ENCODE assay signal across 11 cellular contexts in genomic region chr11:278001-278951, GRCh38. TPM values are rescaled to one million over a fixed set of nuclear protein-coding genes. Genes with fewer than 3 reads are reported as not detected.
DNase-seq lines count a peak whose midpoint lies in the region; ATAC-seq and TF ChIP-seq lines count a peak whose summit lies in the region.
"Had no signal": no experiment of that assay in that cellular context is flagged by ENCODE, and none has a peak within 500 bp of the region (broad histone marks: within the 10 kb centered on the region; RNA-seq: fewer than 3 reads in every experiment).

TSS of gene NLRP6 (plus strand) at chr11:278407. CDS start at chr11:278570, 163 bp downstream.

- 73 to 75% methylated on average over 21 of the region's 21 CpGs for WGBS in esophagus, 2 donors

- H3K27me3 ChIP-seq in DND-41 (ENCODE audit: insufficient read depth, low read length, poor library complexity) (no peaks in the 10 kb centered on the region), esophagus (ENCODE audit: control insufficient read depth in 1 of 2, insufficient read depth in 2 of 2, low read length in 2 of 2) (peaks cover 0 to 25% of the 10 kb centered on the region in 2 donors), WERI-Rb-1 (ENCODE audit: insufficient read depth, low read depth, severe bottlenecking) (peaks cover 33% of the 10 kb centered on the region)

- 0 out of 3 replicates have a peak, but pooled peaks have one; percentile 24 for ATAC-seq in DND-41 (ENCODE audit: insufficient read depth, low read depth)
- no peak for ATAC-seq in HG03457 (IDR thresholded peaks at IDR 0.05; ENCODE audit: unreplicated experiment)
- ATAC-seq in HG03378 (IDR thresholded peaks at IDR 0.05; ENCODE audit: unreplicated experiment): no peak

- peaks cover 38% of the 10 kb centered on the region for H3K36me3 Mint-ChIP-seq in T-helper 1 cell treated with Interleukin-12 subunit alpha and Interleukin-12 subunit beta and Interleukin-4 antibody, amounts not matched to agents 30 μg/mL and 1 μg/mL, for 36 hours (ENCODE audit: low read depth)

- H3K27me3 Mint-ChIP-seq in T-helper 1 cell treated with Interleukin-12 subunit alpha and Interleukin-12 subunit beta and Interleukin-4 antibody, amounts not matched to agents 30 μg/mL and 1 μg/mL, for 36 hours (ENCODE audit: low read depth): peaks cover 49% of the 10 kb centered on the region

- H3K79me2 ChIP-seq in DND-41 (ENCODE audit: insufficient read depth, low read length): no peaks in the 10 kb centered on the region

- no peaks in the 10 kb centered on the region for H4K20me1 ChIP-seq in DND-41 (ENCODE audit: insufficient read depth, low read length)

- no peak for TF ChIP-seq CTCF in DND-41 (IDR thresholded peaks at IDR 0.05; ENCODE audit: borderline replicate concordance, extremely low read depth, low read length, poor library complexity, severe bottlenecking)
- no peak for TF ChIP-seq CTCF in WERI-Rb-1 (IDR thresholded peaks at IDR 0.05; ENCODE audit: low read depth, low read length)

- H3K4me1 ChIP-seq in DND-41 (ENCODE audit: insufficient read depth, low read length) (peaks cover 10% of the 10 kb centered on the region), esophagus (ENCODE audit: control insufficient read depth in 2 of 2, insufficient read depth in 2 of 2, low read length in 1 of 2) (peaks cover 7 to 22% of the 10 kb centered on the region in 2 donors)

- peaks cover 5% of the 10 kb centered on the region for H3K9me3 Mint-ChIP-seq in T-helper 1 cell treated with Interleukin-12 subunit alpha and Interleukin-12 subunit beta and Interleukin-4 antibody, amounts not matched to agents 30 μg/mL and 1 μg/mL, for 36 hours

- H3K9ac ChIP-seq in DND-41 (ENCODE audit: low read depth, low read length): no peak within 1 kb of the TSS

- DNase-seq in DND-41: no peak
- no peak for DNase-seq in WERI-Rb-1
- no peak for DNase-seq in middle frontal gyrus (ENCODE audit: extremely low spot score, low spot score)
- DNase-seq: HFFc6, NCI-H1092 had no signal

- no peak within 1 kb of the TSS for H3K4me2 ChIP-seq in DND-41 (ENCODE audit: insufficient read depth, low read length)

- H3K27ac Mint-ChIP-seq in T-helper 1 cell treated with Interleukin-12 subunit alpha and Interleukin-12 subunit beta and Interleukin-4 antibody, amounts not matched to agents 30 μg/mL and 1 μg/mL, for 36 hours: peak within 1 kb of the TSS; percentile 88
- H3K27ac Mint-ChIP-seq: HFFc6 had no signal

- no peaks in the 10 kb centered on the region for H3K9me3 ChIP-seq in DND-41 (ENCODE audit: insufficient read depth, low read length, severe bottlenecking)
- H3K9me3 ChIP-seq in esophagus (ENCODE audit: control insufficient read depth in 2 of 2, insufficient read depth in 1 of 2, low read depth in 1 of 2, low read length in 1 of 2): no peaks in the 10 kb centered on the region
- peaks cover 2% of the 10 kb centered on the region for H3K9me3 ChIP-seq in WERI-Rb-1 (ENCODE audit: severe bottlenecking)
- H3K9me3 ChIP-seq: ovary had no signal

- no peak within 1 kb of the TSS for H2AFZ ChIP-seq in DND-41 (ENCODE audit: low read depth, low read length)

- H3K4me3 Mint-ChIP-seq in T-helper 1 cell treated with Interleukin-12 subunit alpha and Interleukin-12 subunit beta and Interleukin-4 antibody, amounts not matched to agents 30 μg/mL and 1 μg/mL, for 36 hours: peak within 1 kb of the TSS; percentile 85
- H3K4me3 Mint-ChIP-seq: HFFc6 had no signal

- H3K36me3 ChIP-seq in DND-41 (ENCODE audit: insufficient read depth, low read length): no peaks in the 10 kb centered on the region
- H3K36me3 ChIP-seq in esophagus (ENCODE audit: control insufficient read depth in 2 of 2, insufficient read depth in 2 of 2, low read length in 1 of 2): no peaks in the 10 kb centered on the region
- no peaks in the 10 kb centered on the region for H3K36me3 ChIP-seq in WERI-Rb-1
- H3K36me3 ChIP-seq: ovary had no signal

- H3K4me3 ChIP-seq in DND-41 (ENCODE audit: low read depth in 1 of 2, low read length in 2 of 2) (no peak within 1 kb of the TSS), esophagus (ENCODE audit: low read depth in 1 of 2, low read length in 2 of 2) (peak within 1 kb of the TSS; percentile 23 to 29), skin epidermis (peak within 1 kb of the TSS; percentile 14 to 35 (median 22)), WERI-Rb-1 (ENCODE audit: low read depth, low read length) (no peak within 1 kb of the TSS)
- H3K4me3 ChIP-seq: ovary had no signal

- H3K4me1 Mint-ChIP-seq in T-helper 1 cell treated with Interleukin-12 subunit alpha and Interleukin-12 subunit beta and Interleukin-4 antibody, amounts not matched to agents 30 μg/mL and 1 μg/mL, for 36 hours (ENCODE audit: low read depth): peaks cover 37% of the 10 kb centered on the region

- peak within 1 kb of the TSS; percentile 60 for H3K27ac ChIP-seq in DND-41 (ENCODE audit: low read length)
- no peak within 1 kb of the TSS for H3K27ac ChIP-seq in esophagus (ENCODE audit: low read depth in 2 of 2, low read length in 1 of 2)
- peak within 1 kb of the TSS in 1 of 21 experiments; percentile 30 for H3K27ac ChIP-seq in skin epidermis
- H3K27ac ChIP-seq in WERI-Rb-1: no peak within 1 kb of the TSS
- H3K27ac ChIP-seq: ovary had no signal

RNA-seq across cellular contexts. Expression of gene NLRP6, which starts in this region (rescaled TPM):
- under 1 TPM; 0.05 to 0.06 TPM for polyA plus RNA-seq in esophagus

Comparison
In these comparisons a context has a peak if more than half of its experiments do, and no peak if none do; other contexts are left out.
1. H3K4me3 ChIP-seq: peak in esophagus (2 of 2) and skin epidermis (7 of 7); none in DND-41 (0 of 2) and WERI-Rb-1 (single experiment).